Comparison of ENCODE assay signal across 34 cellular contexts in the genomic region with DNA sequence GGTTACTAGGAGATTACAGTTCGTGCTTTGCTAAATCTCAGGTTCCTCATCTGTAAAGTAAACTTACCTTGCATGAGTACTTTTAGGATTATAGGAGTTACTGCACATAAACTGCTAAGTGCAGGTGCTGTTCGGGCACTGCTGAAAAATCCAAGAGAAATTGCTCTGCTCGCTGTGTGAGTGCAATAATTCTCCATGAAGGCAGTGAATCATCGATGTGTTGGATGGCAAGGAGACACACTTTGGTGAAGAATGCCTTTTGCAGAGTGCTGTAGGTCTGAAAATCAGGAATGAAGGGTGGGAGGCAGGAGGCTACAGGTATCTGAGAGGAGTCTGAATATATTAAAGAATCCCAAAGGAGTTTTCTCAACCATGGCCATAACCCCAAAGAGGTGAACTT.
"Had no signal": no experiment of that assay in that cellular context is flagged by ENCODE, and none has a peak within 500 bp of the region (broad histone marks: within the 10 kb centered on the region; RNA-seq: fewer than 3 reads in every experiment).

No MANE protein-coding gene starts in this region.

- H3K36me3 ChIP-seq: MG63 had no signal

- H3K4me3 ChIP-seq: MG63 had no signal

- DNase-seq: Kasumi-1, KG1, MG63, MM.1S, MV-4-11, NCI-H1048, NCI-H1092, NCI-H1092 treated with DMSO at 0.1 percent for 48 hours, NCI-H1105, NCI-H1105 treated with DMSO at 0.1 percent for 48 hours, NCI-H1417, NCI-H1417 treated with DMSO at 0.1 percent for 48 hours, NCI-H1436, NCI-H1436 treated with DMSO at 0.1 percent for 48 hours, NCI-H146, NCI-H1694, NCI-H187, NCI-H187 treated with DMSO at 0.1 percent for 48 hours, NCI-H1930, NCI-H2029, NCI-H2029 treated with DMSO at 0.1 percent for 48 hours, NCI-H2081, NCI-H2081 treated with DMSO at 0.1 percent for 48 hours, NCI-H2107, NCI-H2171, NCI-H2171 treated with DMSO at 0.1 percent for 48 hours, NCI-H2227 treated with DMSO at 0.1 percent for 48 hours, NCI-H226, NCI-H345, NCI-H446, NCI-H446 treated with DMSO at 0.1 percent for 48 hours, NCI-H510A, NCI-H510A treated with DMSO at 0.1 percent for 48 hours had no signal

- H3K27ac ChIP-seq: KMS-11 had no signal

- H3K9me3 ChIP-seq: MG63 had no signal

- H3K9ac ChIP-seq: KMS-11 had no signal

- H3K27me3 ChIP-seq: MG63 had no signal

- H3K4me2 ChIP-seq: KMS-11 had no signal
